Comparison of ENCODE assay signal across 20 cellular contexts in genomic region chr12:131537267-131537920, GRCh38.
"Had no signal": no experiment of that assay in that cellular context is flagged by ENCODE, and none has a peak within 500 bp of the region (broad histone marks: within the 10 kb centered on the region; RNA-seq: fewer than 3 reads in every experiment).

No MANE protein-coding gene starts in this region.

- H3K4me3 Mint-ChIP-seq: activated T-helper 1 cell treated with anti-CD3 and anti-CD28 coated beads, Interleukin-12 subunit alpha, Interleukin-12 subunit beta, Interleukin-2, Interleukin-4 antibody, amounts not matched to agents 30 ng/mL and 10 ng/mL and 1 ng/mL, durations not matched to agents 14 hours and 24 hours and 36 hours; immature natural killer cell; stimulated activated naive CD8-positive, alpha-beta T cell treated with anti-CD3 and anti-CD28 coated beads, Interleukin-15, Interleukin-2, amounts not matched to agents 100 ng/mL and 50 ng/mL, for 24 hours had no signal

- H3K27ac ChIP-seq: breast epithelium, vagina had no signal

- H3K27me3 Mint-ChIP-seq: stimulated activated naive CD8-positive, alpha-beta T cell treated with anti-CD3 and anti-CD28 coated beads, Interleukin-15, Interleukin-2, amounts not matched to agents 100 ng/mL and 50 ng/mL, for 24 hours had no signal

- H3K9me3 Mint-ChIP-seq: activated naive CD4-positive, alpha-beta T cell treated with anti-CD3 and anti-CD28 coated beads, Interleukin-2, amount 50 U/mL, for 72 hours; activated T-helper 1 cell treated with anti-CD3 and anti-CD28 coated beads, Interleukin-12 subunit alpha, Interleukin-12 subunit beta, Interleukin-2, Interleukin-4 antibody, amounts not matched to agents 30 ng/mL and 10 ng/mL and 1 ng/mL, durations not matched to agents 14 hours and 24 hours and 36 hours; immature natural killer cell; stimulated activated naive CD8-positive, alpha-beta T cell treated with anti-CD3 and anti-CD28 coated beads, Interleukin-15, Interleukin-2, amounts not matched to agents 100 ng/mL and 50 ng/mL, for 24 hours had no signal

- H3K27me3 ChIP-seq: adrenal gland, vagina had no signal

- H3K9me3 ChIP-seq: adrenal gland, breast epithelium, vagina had no signal

- ATAC-seq: right cardiac atrium had no signal

- H3K36me3 Mint-ChIP-seq: activated naive CD4-positive, alpha-beta T cell treated with anti-CD3 and anti-CD28 coated beads, Interleukin-2, amount 50 U/mL, for 72 hours; immature natural killer cell had no signal

- DNase-seq: activated CD4-positive, CD25-positive, alpha-beta regulatory T cell treated with anti-CD3 and anti-CD28 coated beads, Interleukin-2, amount 50 U/mL, for 72 hours; activated gamma-delta T cell treated with Interleukin-2 at 50 U/mL for 16 hours; activated T-cell treated with anti-CD3 and anti-CD28 coated beads for 4 hours; cerebellar nuclear complex; effector CD4-positive, alpha-beta T cell; immature natural killer cell; mesenchymal stem cell; right cardiac atrium; stimulated activated CD4-positive, alpha-beta T cell treated with anti-CD3 and anti-CD28 coated beads, Interleukin-15, amount 100 ng/mL, for 24 hours; stimulated activated CD4-positive, alpha-beta T cell treated with anti-CD3 and anti-CD28 coated beads, Interleukin-2, amount 100 ng/mL, for 48 hours; T-helper 1 cell; T-helper 9 cell; trophoblast cell had no signal

- H3K4me1 ChIP-seq: adrenal gland, breast epithelium, vagina had no signal

- H3K36me3 ChIP-seq: adrenal gland, breast epithelium, vagina had no signal

- H3K27ac Mint-ChIP-seq: activated T-helper 1 cell treated with anti-CD3 and anti-CD28 coated beads, Interleukin-12 subunit alpha, Interleukin-12 subunit beta, Interleukin-2, Interleukin-4 antibody, amounts not matched to agents 30 ng/mL and 10 ng/mL and 1 ng/mL, durations not matched to agents 14 hours and 24 hours and 36 hours; progenitor cell of endocrine pancreas; stimulated activated naive CD8-positive, alpha-beta T cell treated with anti-CD3 and anti-CD28 coated beads, Interleukin-15, Interleukin-2, amounts not matched to agents 100 ng/mL and 50 ng/mL, for 24 hours had no signal

- H3K4me3 ChIP-seq: adrenal gland, breast epithelium, vagina had no signal

- H3K4me1 Mint-ChIP-seq: immature natural killer cell had no signal
